In the genomic region with DNA sequence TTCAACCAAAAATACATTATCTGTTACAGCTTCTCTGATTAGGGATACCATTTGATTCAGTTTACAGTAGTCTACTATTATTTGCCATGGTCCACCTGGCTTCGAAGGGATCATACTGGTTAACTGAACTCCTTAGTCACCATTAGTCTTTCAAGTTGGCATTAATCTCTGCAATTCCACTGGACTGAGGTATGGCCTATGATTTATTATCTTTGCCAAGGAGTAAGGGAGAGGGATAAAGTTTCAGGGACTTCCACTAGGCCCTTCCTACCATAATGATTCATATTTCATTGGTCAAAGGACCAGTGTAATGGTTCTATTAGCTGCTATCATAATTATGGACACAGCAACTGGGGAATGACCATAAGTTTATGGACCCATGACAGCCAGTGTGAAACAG, we compare ENCODE assay signal across 40 cellular contexts.
"Had no signal": no experiment of that assay in that cellular context is flagged by ENCODE, and none has a peak within 500 bp of the region (broad histone marks: within the 10 kb centered on the region; RNA-seq: fewer than 3 reads in every experiment).

No MANE protein-coding gene starts in this region.

- H3K4me1 Mint-ChIP-seq: activated naive CD4-positive, alpha-beta T cell treated with anti-CD3 and anti-CD28 coated beads, Interleukin-2, amount 10 ng/mL, durations not matched to agents 7 days and 5 days; activated naive CD8-positive, alpha-beta T cell treated with anti-CD3 and anti-CD28 coated beads for 36 hours; activated naive CD8-positive, alpha-beta T cell treated with anti-CD3 and anti-CD28 coated beads, Interleukin-2, amount 50 U/mL, for 24 hours; activated T-helper 17 cell treated with anti-CD3 and anti-CD28 coated beads, Interleukin-2, amount 50 U/mL, for 72 hours; brain; central memory CD8-positive, alpha-beta T cell had no signal

- H3K36me3 Mint-ChIP-seq: activated naive CD8-positive, alpha-beta T cell treated with anti-CD3 and anti-CD28 coated beads, Interleukin-2, amount 10 ng/mL, durations not matched to agents 7 days and 5 days had no signal

- H3K27me3 ChIP-seq: adrenal gland, ascending aorta, body of pancreas, brain microvascular endothelial cell, breast epithelium, cardiac muscle cell had no signal

- H3K4me3 ChIP-seq: adrenal gland, ascending aorta, body of pancreas, breast epithelium, cardiac muscle cell had no signal

- H3K27ac Mint-ChIP-seq: activated naive CD4-positive, alpha-beta T cell treated with anti-CD3 and anti-CD28 coated beads for 36 hours; activated naive CD4-positive, alpha-beta T cell treated with anti-CD3 and anti-CD28 coated beads, Interleukin-2, amount 10 ng/mL, durations not matched to agents 7 days and 5 days; activated naive CD4-positive, alpha-beta T cell treated with anti-CD3 and anti-CD28 coated beads, Interleukin-2, amount 50 U/mL, for 24 hours; activated naive CD4-positive, alpha-beta T cell treated with anti-CD3 and anti-CD28 coated beads, Interleukin-2, amount 50 U/mL, for 72 hours; activated naive CD8-positive, alpha-beta T cell; activated naive CD8-positive, alpha-beta T cell treated with anti-CD3 and anti-CD28 coated beads for 36 hours; activated naive CD8-positive, alpha-beta T cell treated with anti-CD3 and anti-CD28 coated beads, Interleukin-2, amount 10 ng/mL, durations not matched to agents 7 days and 5 days; activated naive CD8-positive, alpha-beta T cell treated with anti-CD3 and anti-CD28 coated beads, Interleukin-2, amount 50 U/mL, for 24 hours; activated T-cell treated with anti-CD3 and anti-CD28 coated beads, Interleukin-2, amount 50 U/mL, for 24 hours; activated T-cell treated with anti-CD3 and anti-CD28 coated beads, Interleukin-2, amount 50 U/mL, for 72 hours; activated T-helper 1 cell treated with anti-CD3 and anti-CD28 coated beads, Interleukin-12 subunit alpha, Interleukin-12 subunit beta, Interleukin-2, Interleukin-4 antibody, amounts not matched to agents 30 ng/mL and 10 ng/mL and 1 ng/mL, durations not matched to agents 14 hours and 24 hours and 36 hours; activated T-helper 17 cell treated with anti-CD3 and anti-CD28 coated beads, Interleukin-2, amount 50 U/mL, for 72 hours; activated T-helper 2 cell treated with anti-CD3 and anti-CD28 coated beads, Interferon-gamma antibody, Interleukin-2, Interleukin-4, amounts not matched to agents 10 μg/mL and 5 μg/mL and 100 μg/mL, durations not matched to agents 14 hours and 24 hours and 36 hours; brain had no signal

- H3K27ac ChIP-seq: adrenal gland, ascending aorta, body of pancreas, brain microvascular endothelial cell, breast epithelium, cardiac muscle cell had no signal

- H3K4me1 ChIP-seq: adrenal gland, body of pancreas, breast epithelium had no signal

- DNase-seq: activated effector memory CD4-positive, alpha-beta T cell treated with anti-CD3 and anti-CD28 coated beads, Interleukin-2, amount 50 U/mL, for 16 hours; activated effector memory CD4-positive, alpha-beta T cell treated with Interleukin-2 at 50 U/mL for 16 hours; activated gamma-delta T cell; activated gamma-delta T cell treated with Interleukin-2 at 50 U/mL for 16 hours; activated naive CD4-positive, alpha-beta T cell; activated naive CD4-positive, alpha-beta T cell treated with anti-CD3 and anti-CD28 coated beads for 36 hours; activated naive CD4-positive, alpha-beta T cell treated with anti-CD3 and anti-CD28 coated beads, Interleukin-2, amount 10 ng/mL, durations not matched to agents 7 days and 5 days; activated naive CD4-positive, alpha-beta T cell treated with anti-CD3 and anti-CD28 coated beads, Interleukin-2, amount 50 U/mL, for 16 hours; activated naive CD4-positive, alpha-beta T cell treated with Interleukin-2 at 50 U/mL for 16 hours; activated naive CD8-positive, alpha-beta T cell treated with anti-CD3 and anti-CD28 coated beads for 36 hours; activated naive CD8-positive, alpha-beta T cell treated with anti-CD3 and anti-CD28 coated beads, Interleukin-2, amount 10 ng/mL, durations not matched to agents 7 days and 5 days; activated naive CD8-positive, alpha-beta T cell treated with anti-CD3 and anti-CD28 coated beads, Interleukin-2, amount 50 U/mL, for 24 hours; activated T-cell treated with anti-CD3 and anti-CD28 coated beads, Interleukin-2, amount 50 U/mL, for 1 hour; activated T-cell treated with anti-CD3 and anti-CD28 coated beads, Interleukin-2, amount 50 U/mL, for 24 hours; activated T-cell treated with anti-CD3 and anti-CD28 coated beads, Interleukin-2, amount 50 U/mL, for 4 hours; activated T-cell treated with anti-CD3 and anti-CD28 coated beads, Interleukin-2, amount 50 U/mL, for 48 hours; activated T-cell treated with anti-CD3 and anti-CD28 coated beads, Interleukin-2, amount 50 U/mL, for 72 hours; adrenal gland; amniotic stem cell; amygdala; anterior cingulate cortex; aorta; body of pancreas; brain microvascular endothelial cell; caudate nucleus; central memory CD4-positive, alpha-beta T cell; cerebellar nuclear complex had no signal

- H3K9me3 ChIP-seq: adrenal gland, body of pancreas had no signal

- FAIRE-seq: astrocyte, bronchial epithelial cell had no signal

- H3K27me3 Mint-ChIP-seq: activated naive CD4-positive, alpha-beta T cell treated with anti-CD3 and anti-CD28 coated beads, Interleukin-2, amount 50 U/mL, for 24 hours; activated naive CD8-positive, alpha-beta T cell; activated naive CD8-positive, alpha-beta T cell treated with anti-CD3 and anti-CD28 coated beads for 36 hours; activated naive CD8-positive, alpha-beta T cell treated with anti-CD3 and anti-CD28 coated beads, Interleukin-2, amount 10 ng/mL, durations not matched to agents 7 days and 5 days; activated naive CD8-positive, alpha-beta T cell treated with anti-CD3 and anti-CD28 coated beads, Interleukin-2, amount 50 U/mL, for 24 hours; activated T-cell treated with anti-CD3 and anti-CD28 coated beads, Interleukin-2, amount 50 U/mL, for 24 hours; activated T-helper 17 cell treated with anti-CD3 and anti-CD28 coated beads, Interleukin-2, amount 50 U/mL, for 72 hours; brain; central memory CD8-positive, alpha-beta T cell had no signal

- ATAC-seq: activated naive CD4-positive, alpha-beta T cell treated with anti-CD3 and anti-CD28 coated beads, Interleukin-2, amount 50 U/mL, for 72 hours; activated naive CD8-positive, alpha-beta T cell treated with anti-CD3 and anti-CD28 coated beads, Interleukin-2, amount 50 U/mL, for 24 hours; activated T-cell treated with anti-CD3 and anti-CD28 coated beads, Interleukin-2, amount 50 U/mL, for 4 hours; activated T-cell treated with anti-CD3 and anti-CD28 coated beads, Interleukin-2, amount 50 U/mL, for 72 hours; activated T-helper 17 cell treated with anti-CD3 and anti-CD28 coated beads, Interleukin-2, amount 50 U/mL, for 72 hours; body of pancreas had no signal

- H3K36me3 ChIP-seq: adrenal gland, ascending aorta, brain microvascular endothelial cell, breast epithelium, cardiac muscle cell had no signal

- H3K4me3 Mint-ChIP-seq: activated naive CD4-positive, alpha-beta T cell treated with anti-CD3 and anti-CD28 coated beads for 36 hours; activated naive CD4-positive, alpha-beta T cell treated with anti-CD3 and anti-CD28 coated beads, Interleukin-2, amount 10 ng/mL, durations not matched to agents 7 days and 5 days; activated naive CD4-positive, alpha-beta T cell treated with anti-CD3 and anti-CD28 coated beads, Interleukin-2, amount 50 U/mL, for 24 hours; activated naive CD8-positive, alpha-beta T cell; activated naive CD8-positive, alpha-beta T cell treated with anti-CD3 and anti-CD28 coated beads for 36 hours; activated naive CD8-positive, alpha-beta T cell treated with anti-CD3 and anti-CD28 coated beads, Interleukin-2, amount 10 ng/mL, durations not matched to agents 7 days and 5 days; activated naive CD8-positive, alpha-beta T cell treated with anti-CD3 and anti-CD28 coated beads, Interleukin-2, amount 50 U/mL, for 24 hours; activated T-cell treated with anti-CD3 and anti-CD28 coated beads, Interleukin-2, amount 50 U/mL, for 24 hours; activated T-cell treated with anti-CD3 and anti-CD28 coated beads, Interleukin-2, amount 50 U/mL, for 4 hours; activated T-cell treated with anti-CD3 and anti-CD28 coated beads, Interleukin-2, amount 50 U/mL, for 72 hours; activated T-helper 1 cell treated with anti-CD3 and anti-CD28 coated beads, Interleukin-12 subunit alpha, Interleukin-12 subunit beta, Interleukin-2, Interleukin-4 antibody, amounts not matched to agents 30 ng/mL and 10 ng/mL and 1 ng/mL, durations not matched to agents 14 hours and 24 hours and 36 hours; activated T-helper 17 cell treated with anti-CD3 and anti-CD28 coated beads, Interleukin-2, amount 50 U/mL, for 72 hours; brain; central memory CD8-positive, alpha-beta T cell had no signal
